Comparison of ENCODE assay signal across 16 cellular contexts in the genomic region with DNA sequence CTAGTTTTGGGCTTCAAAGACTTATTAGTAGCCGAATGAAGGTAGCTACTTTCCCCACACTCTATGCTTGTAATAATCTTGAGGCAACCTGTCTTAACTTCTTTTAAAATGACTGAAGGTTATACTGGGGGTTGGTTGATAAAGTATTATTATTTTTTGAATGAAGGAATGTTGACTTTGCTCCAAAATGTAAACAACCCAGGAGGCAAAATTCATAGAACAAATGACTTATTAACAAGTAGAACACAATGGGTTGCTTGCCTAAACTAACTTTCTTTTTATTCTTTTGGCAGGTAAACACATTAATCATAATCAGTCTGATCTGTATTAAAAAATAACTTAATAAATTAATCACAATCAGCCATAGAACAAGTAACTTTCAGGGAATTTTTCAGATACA.
"Had no signal": no experiment of that assay in that cellular context is flagged by ENCODE, and none has a peak within 500 bp of the region (broad histone marks: within the 10 kb centered on the region; RNA-seq: fewer than 3 reads in every experiment).

No MANE protein-coding gene starts in this region.

- H3K4me1 Mint-ChIP-seq: activated B cell treated with CpG ODN at 0.5 μM for 24 hours; activated T-helper 17 cell treated with anti-CD3 and anti-CD28 coated beads, Interleukin-2, amount 50 U/mL, for 72 hours; stimulated activated naive B cell treated with anti-CD40 and anti-IgM and Interleukin-4, amounts not matched to agents 10 μg/mL and 1 μg/mL and 100 μg/mL, for 72 hours had no signal

- H3K27me3 ChIP-seq: esophagus squamous epithelium had no signal

- H3K36me3 Mint-ChIP-seq: stimulated activated naive B cell treated with anti-CD40 and anti-IgM and Interleukin-4, amounts not matched to agents 10 μg/mL and 1 μg/mL and 100 μg/mL, for 72 hours; type B pancreatic cell had no signal

- ATAC-seq: activated CD8-positive, alpha-beta T cell treated with anti-CD3 and anti-CD28 coated beads for 36 hours; activated T-helper 17 cell treated with anti-CD3 and anti-CD28 coated beads, Interleukin-2, amount 50 U/mL, for 72 hours; left colon; stimulated activated naive B cell treated with anti-CD40 and anti-IgM and Interleukin-4, amounts not matched to agents 10 μg/mL and 1 μg/mL and 100 μg/mL, for 72 hours had no signal

- H3K9me3 Mint-ChIP-seq: activated CD8-positive, alpha-beta T cell treated with anti-CD3 and anti-CD28 coated beads for 36 hours; nephron; stimulated activated naive B cell treated with anti-CD40 and anti-IgM and Interleukin-4, amounts not matched to agents 10 μg/mL and 1 μg/mL and 100 μg/mL, for 72 hours; type B pancreatic cell had no signal

- H3K36me3 ChIP-seq: esophagus squamous epithelium had no signal

- H3K27me3 Mint-ChIP-seq: activated B cell treated with CpG ODN at 0.5 μM for 24 hours; activated CD8-positive, alpha-beta T cell treated with anti-CD3 and anti-CD28 coated beads for 36 hours; activated T-helper 17 cell treated with anti-CD3 and anti-CD28 coated beads, Interleukin-2, amount 50 U/mL, for 72 hours; stimulated activated naive B cell treated with anti-CD40 and anti-IgM and Interleukin-4, amounts not matched to agents 10 μg/mL and 1 μg/mL and 100 μg/mL, for 72 hours; type B pancreatic cell had no signal

- H3K9me3 ChIP-seq: esophagus squamous epithelium had no signal

- H3K4me3 Mint-ChIP-seq: activated B cell treated with CpG ODN at 0.5 μM for 24 hours; activated CD8-positive, alpha-beta T cell treated with anti-CD3 and anti-CD28 coated beads for 36 hours; activated T-helper 17 cell treated with anti-CD3 and anti-CD28 coated beads, Interleukin-2, amount 50 U/mL, for 72 hours; nephron; stimulated activated naive B cell treated with anti-CD40 and anti-IgM and Interleukin-4, amounts not matched to agents 10 μg/mL and 1 μg/mL and 100 μg/mL, for 72 hours; type B pancreatic cell had no signal

- H3K27ac Mint-ChIP-seq: activated B cell treated with CpG ODN at 0.5 μM for 24 hours; activated CD8-positive, alpha-beta T cell treated with anti-CD3 and anti-CD28 coated beads for 36 hours; activated T-helper 17 cell treated with anti-CD3 and anti-CD28 coated beads, Interleukin-2, amount 50 U/mL, for 72 hours; stimulated activated naive B cell treated with anti-CD40 and anti-IgM and Interleukin-4, amounts not matched to agents 10 μg/mL and 1 μg/mL and 100 μg/mL, for 72 hours had no signal

- DNase-seq: activated B cell treated with CpG ODN at 0.5 μM for 24 hours; activated CD4-positive, alpha-beta T cell treated with anti-CD3 and anti-CD28 coated beads for 48 hours; activated CD8-positive, alpha-beta T cell treated with anti-CD3 and anti-CD28 coated beads for 36 hours; activated naive CD4-positive, alpha-beta T cell treated with Interleukin-2 at 50 U/mL for 16 hours; activated T-cell treated with anti-CD3 and anti-CD28 coated beads, Interleukin-2, amount 50 U/mL, for 1 hour; cerebellar nuclear complex; effector CD8-positive, alpha-beta T cell; esophagus squamous epithelium; left colon; midbrain; retina; stimulated activated naive B cell treated with anti-CD40 and anti-IgM and Interleukin-4, amounts not matched to agents 10 μg/mL and 1 μg/mL and 100 μg/mL, for 72 hours had no signal

- H3K4me3 ChIP-seq: esophagus squamous epithelium, lung had no signal
